Comparison of ENCODE assay signal across 1 cellular context in genomic region chr13:52454825-52455676, GRCh38.
TF ChIP-seq lines count a peak whose summit lies in the region.

Gene CKAP2 (plus strand): TSS chr13:52455478. CDS start chr13:52455557, 79 bp downstream.

TF ChIP-seq in HepG2, 621 proteins besides CTCF, POLR2A, EP300 and RAD21 (continued from another document and continues in another):
- TF ChIP-seq CSRNP1 (CRISPR knock-in tag; IDR thresholded peaks at IDR 0.05) (peak; percentile 83; the same call in 1 of the 2 replicates), ZBTB10 (CRISPR knock-in tag; IDR thresholded peaks at IDR 0.05; ENCODE audit: borderline replicate concordance) (no peak), DR1 (CRISPR knock-in tag; IDR thresholded peaks at IDR 0.05) (0 out of 2 replicates have a peak, but pooled peaks have one; percentile 65), JUND (CRISPR knock-in tag; IDR thresholded peaks at IDR 0.05) (no peak; the same call in 1 of the 2 replicates), MNT (IDR thresholded peaks at IDR 0.05) (peak; percentile 68), CEBPZ (IDR thresholded peaks at IDR 0.05; ENCODE audit: low read length) (no peak), PCBP1 (IDR thresholded peaks at IDR 0.05; ENCODE audit: borderline replicate concordance, low read depth, low read length) (no peak), THAP11 (CRISPR knock-in tag; IDR thresholded peaks at IDR 0.05) (0 out of 2 replicates have a peak, but pooled peaks have one; percentile 23), ELF3 (CRISPR knock-in tag; IDR thresholded peaks at IDR 0.05) (peak; percentile 20; the same call in 1 of the 2 replicates), ZBTB7A (CRISPR knock-in tag; IDR thresholded peaks at IDR 0.05) (no peak), ZNF562 (CRISPR knock-in tag; IDR thresholded peaks at IDR 0.05; ENCODE audit: borderline replicate concordance) (0 out of 2 replicates have a peak, but pooled peaks have one; percentile 57), ZNF263 (CRISPR knock-in tag; IDR thresholded peaks at IDR 0.05) (no peak), ZNF773 (CRISPR knock-in tag; IDR thresholded peaks at IDR 0.05; ENCODE audit: borderline replicate concordance) (no peak), SNAI1 (CRISPR knock-in tag; IDR thresholded peaks at IDR 0.05; ENCODE audit: borderline replicate concordance) (peak; percentile 98), PHF21A (CRISPR knock-in tag; IDR thresholded peaks at IDR 0.05) (0 out of 2 replicates have a peak, but pooled peaks have one; percentile 51), SOX6 (IDR thresholded peaks at IDR 0.05) (no peak), SOX6 (CRISPR knock-in tag; IDR thresholded peaks at IDR 0.05) (peak; percentile 57), SRSF4 (IDR thresholded peaks at IDR 0.05; ENCODE audit: low read depth, low read length, poor library complexity, severe bottlenecking) (no peak), ZNF512 (CRISPR knock-in tag; IDR thresholded peaks at IDR 0.05) (no peak), RFX5 (IDR thresholded peaks at IDR 0.05; ENCODE audit: low read depth, low read length) (peak; percentile 97), SIX1 (CRISPR knock-in tag; IDR thresholded peaks at IDR 0.05; ENCODE audit: borderline replicate concordance) (no peak), SALL1 (CRISPR knock-in tag; IDR thresholded peaks at IDR 0.05) (peak; percentile 74), NR2F6 (IDR thresholded peaks at IDR 0.05) (no peak), NR2F6 (CRISPR knock-in tag; IDR thresholded peaks at IDR 0.05) (no peak), SMC3 (IDR thresholded peaks at IDR 0.05; ENCODE audit: low read length) (no peak), ZNF234 (CRISPR knock-in tag; conservative IDR thresholded peaks at IDR 0.05) (no peak), PTBP1 (IDR thresholded peaks at IDR 0.05; ENCODE audit: low read depth, low read length, poor library complexity, severe bottlenecking) (no peak), RCOR2 (CRISPR knock-in tag; IDR thresholded peaks at IDR 0.05) (no peak), NFKBIZ (CRISPR knock-in tag; IDR thresholded peaks at IDR 0.05) (no peak; the same call in 1 of the 2 replicates), ELF4 (CRISPR knock-in tag; IDR thresholded peaks at IDR 0.05; ENCODE audit: borderline replicate concordance) (no peak), ZNF350 (CRISPR knock-in tag; IDR thresholded peaks at IDR 0.05; ENCODE audit: borderline replicate concordance, low read depth) (no peak; the same call in 1 of the 2 replicates), ZSCAN25 (CRISPR knock-in tag; IDR thresholded peaks at IDR 0.05) (no peak), NAIF1 (CRISPR knock-in tag; IDR thresholded peaks at IDR 0.05; ENCODE audit: borderline replicate concordance) (no peak), POLR2AphosphoS5 (IDR thresholded peaks at IDR 0.05; ENCODE audit: low read depth, low read length) (peak; percentile 90), CAMTA2 (CRISPR knock-in tag; IDR thresholded peaks at IDR 0.05; ENCODE audit: borderline replicate concordance) (peak; percentile 93; the same call in 1 of the 2 replicates), U2AF1 (optimal IDR thresholded peaks at IDR 0.05; ENCODE audit: low read depth, low read length) (no peak), BATF2 (CRISPR knock-in tag; IDR thresholded peaks at IDR 0.05) (peak; percentile 51; the same call in 1 of the 2 replicates), KLF13 (CRISPR knock-in tag; IDR thresholded peaks at IDR 0.05) (no peak), SKIL (CRISPR knock-in tag; IDR thresholded peaks at IDR 0.05; ENCODE audit: borderline replicate concordance) (peak; percentile 65; the same call in 1 of the 2 replicates), ZNF20 (CRISPR knock-in tag; IDR thresholded peaks at IDR 0.05) (no peak), ATRX (CRISPR knock-in tag; IDR thresholded peaks at IDR 0.05; ENCODE audit: borderline replicate concordance) (no peak), KLF12 (CRISPR knock-in tag; IDR thresholded peaks at IDR 0.05; ENCODE audit: borderline replicate concordance) (0 out of 2 replicates have a peak, but pooled peaks have one; percentile 55), CENPX (CRISPR knock-in tag; IDR thresholded peaks at IDR 0.05) (no peak)
- TF ChIP-seq, protein P1, sequence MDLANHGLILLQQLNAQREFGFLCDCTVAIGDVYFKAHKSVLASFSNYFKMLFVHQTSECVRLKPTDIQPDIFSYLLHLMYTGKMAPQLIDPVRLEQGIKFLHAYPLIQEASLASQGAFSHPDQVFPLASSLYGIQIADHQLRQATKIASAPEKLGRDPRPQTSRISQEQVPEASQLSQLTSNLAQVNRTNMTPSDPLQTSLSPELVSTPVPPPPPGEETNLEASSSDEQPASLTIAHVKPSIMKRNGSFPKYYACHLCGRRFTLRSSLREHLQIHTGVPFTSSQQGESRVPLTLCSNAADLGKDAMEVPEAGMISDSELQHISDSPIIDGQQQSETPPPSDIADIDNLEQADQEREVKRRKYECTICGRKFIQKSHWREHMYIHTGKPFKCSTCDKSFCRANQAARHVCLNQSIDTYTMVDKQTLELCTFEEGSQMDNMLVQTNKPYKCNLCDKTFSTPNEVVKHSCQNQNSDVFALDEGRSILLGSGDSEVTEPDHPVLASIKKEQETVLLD (CRISPR knock-in tag; IDR thresholded peaks at IDR 0.05; ENCODE audit: low read depth) = peak; percentile 20; the same call in 1 of the 2 replicates
- TF ChIP-seq, protein P2, sequence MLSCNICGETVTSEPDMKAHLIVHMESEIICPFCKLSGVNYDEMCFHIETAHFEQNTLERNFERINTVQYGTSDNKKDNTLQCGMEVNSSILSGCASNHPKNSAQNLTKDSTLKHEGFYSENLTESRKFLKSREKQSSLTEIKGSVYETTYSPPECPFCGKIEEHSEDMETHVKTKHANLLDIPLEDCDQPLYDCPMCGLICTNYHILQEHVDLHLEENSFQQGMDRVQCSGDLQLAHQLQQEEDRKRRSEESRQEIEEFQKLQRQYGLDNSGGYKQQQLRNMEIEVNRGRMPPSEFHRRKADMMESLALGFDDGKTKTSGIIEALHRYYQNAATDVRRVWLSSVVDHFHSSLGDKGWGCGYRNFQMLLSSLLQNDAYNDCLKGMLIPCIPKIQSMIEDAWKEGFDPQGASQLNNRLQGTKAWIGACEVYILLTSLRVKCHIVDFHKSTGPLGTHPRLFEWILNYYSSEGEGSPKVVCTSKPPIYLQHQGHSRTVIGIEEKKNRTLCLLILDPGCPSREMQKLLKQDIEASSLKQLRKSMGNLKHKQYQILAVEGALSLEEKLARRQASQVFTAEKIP (CRISPR knock-in tag; IDR thresholded peaks at IDR 0.05; ENCODE audit: borderline replicate concordance) = no peak
